ENCODE assay signal across 8 cellular contexts in the genomic region with DNA sequence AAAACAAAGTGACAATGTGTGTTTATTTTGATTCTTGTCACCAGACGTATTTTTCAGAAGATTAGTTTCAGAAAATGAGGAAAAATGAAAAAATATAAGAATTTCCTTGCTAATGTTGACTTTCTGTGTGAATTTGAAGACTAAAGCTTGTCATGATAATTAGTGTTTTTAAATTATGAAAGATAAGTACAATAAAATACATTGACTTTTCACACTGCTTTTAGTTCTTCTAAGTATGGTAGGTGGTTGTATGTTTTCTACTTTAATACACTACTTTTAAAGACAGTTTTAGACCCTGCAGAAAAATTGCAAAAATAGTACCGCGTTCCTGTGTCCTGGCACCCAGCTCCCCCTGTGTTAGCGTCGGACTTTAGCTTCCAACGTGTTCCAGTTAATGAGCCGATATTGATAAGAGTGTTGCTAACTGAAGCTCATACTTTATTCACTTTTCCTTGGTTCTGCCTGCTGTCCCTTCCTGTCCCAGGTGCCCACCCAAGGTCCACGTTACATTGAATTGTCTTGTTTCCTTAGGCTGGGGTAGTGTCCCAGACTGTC. TPM values are rescaled to one million over a fixed set of nuclear protein-coding genes. Genes with fewer than 3 reads are reported as not detected.
DNase-seq lines count a peak whose midpoint lies in the region; ATAC-seq lines count a peak whose summit lies in the region.

No MANE protein-coding gene starts in this region.

- H3K27ac ChIP-seq in iPS-20b (ENCODE audit: low read length), result no peak overlapping the region
- peak overlapping the region; percentile 78 for H3K27ac ChIP-seq in subcutaneous abdominal adipose tissue (ENCODE audit: low read depth, low read length)

- H3K9me3 ChIP-seq in iPS-20b (ENCODE audit: insufficient read depth, low read depth, low read length) (no peaks in the 10 kb centered on the region), subcutaneous abdominal adipose tissue (ENCODE audit: control insufficient read depth in 5 of 5, low read length in 5 of 5) (peaks cover 0 to 6% (median 0%) of the 10 kb centered on the region in 5 donors)

- H3K36me3 ChIP-seq in iPS-20b (ENCODE audit: insufficient read depth, low read depth, low read length) (peaks cover 17% of the 10 kb centered on the region), subcutaneous abdominal adipose tissue (ENCODE audit: control insufficient read depth in 5 of 5, insufficient read depth in 5 of 5, low read length in 5 of 5) (peaks cover 4 to 16% (median 10%) of the 10 kb centered on the region in 5 donors)

- peaks cover 21% of the 10 kb centered on the region for H3K4me1 Mint-ChIP-seq in T-helper 2 cell treated with Interferon-gamma antibody and Interleukin-4, amounts not matched to agents 5 μg/mL and 100 μg/mL, for 36 hours (ENCODE audit: low read depth)
- H3K4me1 Mint-ChIP-seq in activated T-helper 17 cell treated with anti-CD3 and anti-CD28 coated beads, Interleukin-2, amount 50 U/mL, for 72 hours, result peaks cover 16% of the 10 kb centered on the region

- peaks cover 4% of the 10 kb centered on the region for H3K27me3 ChIP-seq in iPS-20b (ENCODE audit: insufficient read depth, low read length)
- H3K27me3 ChIP-seq in subcutaneous abdominal adipose tissue (ENCODE audit: control insufficient read depth in 5 of 5, insufficient read depth in 4 of 5, low read length in 5 of 5), result no peaks in the 10 kb centered on the region

- peak overlapping the region; percentile 91 for H3K4me3 ChIP-seq in iPS-20b (ENCODE audit: low read length)
- peak overlapping the region; percentile 79 to 95 (median 84) for H3K4me3 ChIP-seq in subcutaneous abdominal adipose tissue (ENCODE audit: low read depth in 1 of 5, low read length in 5 of 5)

- H3K9ac ChIP-seq in iPS-20b (ENCODE audit: low read depth, low read length) (peak overlapping the region; percentile 88), subcutaneous abdominal adipose tissue (ENCODE audit: low read length in 5 of 5) (peak overlapping the region; percentile 48 to 83 (median 80))

- H3K27me3 Mint-ChIP-seq in T-helper 2 cell treated with Interferon-gamma antibody and Interleukin-4, amounts not matched to agents 5 μg/mL and 100 μg/mL, for 36 hours (ENCODE audit: low read depth), result no peaks in the 10 kb centered on the region
- H3K27me3 Mint-ChIP-seq in activated T-helper 17 cell treated with anti-CD3 and anti-CD28 coated beads, Interleukin-2, amount 50 U/mL, for 72 hours, result no peaks in the 10 kb centered on the region

- no peak for DNase-seq in T-helper 2 cell treated with Interferon-gamma antibody and Interleukin-4, amounts not matched to agents 5 μg/mL and 100 μg/mL, for 36 hours (ENCODE audit: low spot score)
- DNase-seq in T-helper 2 cell, result no peak
- DNase-seq in activated gamma-delta T cell treated with Interleukin-2 at 50 U/mL for 16 hours, result no peak
- no peak for DNase-seq in NCI-H2107 (lab: John Stamatoyannopoulos, UW)

- no peak for ATAC-seq in activated T-helper 17 cell treated with anti-CD3 and anti-CD28 coated beads, Interleukin-2, amount 50 U/mL, for 72 hours (replicated peaks)
- ATAC-seq in GM18517 (IDR thresholded peaks at IDR 0.05; ENCODE audit: unreplicated experiment), result no peak

- H3K9me3 Mint-ChIP-seq in T-helper 2 cell treated with Interferon-gamma antibody and Interleukin-4, amounts not matched to agents 5 μg/mL and 100 μg/mL, for 36 hours, result no peaks in the 10 kb centered on the region
- peaks cover 3% of the 10 kb centered on the region for H3K9me3 Mint-ChIP-seq in activated T-helper 17 cell treated with anti-CD3 and anti-CD28 coated beads, Interleukin-2, amount 50 U/mL, for 72 hours

- peaks cover 10% of the 10 kb centered on the region for H3K36me3 Mint-ChIP-seq in T-helper 2 cell treated with Interferon-gamma antibody and Interleukin-4, amounts not matched to agents 5 μg/mL and 100 μg/mL, for 36 hours (ENCODE audit: low read depth)
- H3K36me3 Mint-ChIP-seq in activated T-helper 17 cell treated with anti-CD3 and anti-CD28 coated beads, Interleukin-2, amount 50 U/mL, for 72 hours (ENCODE audit: low read depth), result peaks cover 37% of the 10 kb centered on the region

- H3K4me1 ChIP-seq in iPS-20b (ENCODE audit: insufficient read depth, low read length) (peaks cover 8% of the 10 kb centered on the region; the same call in 1 of the 2 replicates), subcutaneous abdominal adipose tissue (ENCODE audit: control insufficient read depth in 5 of 5, insufficient read depth in 5 of 5, low read length in 5 of 5) (peaks cover 9 to 25% (median 22%) of the 10 kb centered on the region in 5 donors)

- H3K27ac Mint-ChIP-seq in T-helper 2 cell treated with Interferon-gamma antibody and Interleukin-4, amounts not matched to agents 5 μg/mL and 100 μg/mL, for 36 hours, result peak overlapping the region; percentile 94
- H3K27ac Mint-ChIP-seq in activated T-helper 17 cell treated with anti-CD3 and anti-CD28 coated beads, Interleukin-2, amount 50 U/mL, for 72 hours, result peak overlapping the region; percentile 89

- peak overlapping the region; percentile 93 for H3K4me3 Mint-ChIP-seq in T-helper 2 cell treated with Interferon-gamma antibody and Interleukin-4, amounts not matched to agents 5 μg/mL and 100 μg/mL, for 36 hours
- peak overlapping the region; percentile 93 for H3K4me3 Mint-ChIP-seq in activated T-helper 17 cell treated with anti-CD3 and anti-CD28 coated beads, Interleukin-2, amount 50 U/mL, for 72 hours

RNA-seq across cellular contexts. Expression of gene RBFA, which starts 0.7 kb away (rescaled TPM):
- total RNA-seq in activated T-helper 17 cell treated with anti-CD3 and anti-CD28 coated beads, Interleukin-2, amount 50 U/mL, for 72 hours, result 10 to 100 TPM; 26.6 to 39.4 TPM

RNA-seq across cellular contexts. Expression of gene TXNL4A, which starts 46.6 kb away (rescaled TPM):
- total RNA-seq in activated T-helper 17 cell treated with anti-CD3 and anti-CD28 coated beads, Interleukin-2, amount 50 U/mL, for 72 hours, result 100 to 1,000 TPM; 115 to 197 TPM
